13 cellular contexts compared by ENCODE assay signal in genomic region chr12:49295087-49296001, GRCh38. TPM values are rescaled to one million over a fixed set of nuclear protein-coding genes. Genes with fewer than 3 reads are reported as not detected.
A peak's percentile ranks its signal among the peaks of the same experiment; 100 is the strongest.
DNase-seq lines count a peak whose midpoint lies in the region; ATAC-seq and TF ChIP-seq lines count a peak whose summit lies in the region.
"Had no signal": no experiment of that assay in that cellular context is flagged by ENCODE, and none has a peak within 500 bp of the region (broad histone marks: within the 10 kb centered on the region; RNA-seq: fewer than 3 reads in every experiment).

PRPH (plus strand) TSS chr12:49295147; CDS start chr12:49295201, 54 bp downstream.

- H3K4me2 ChIP-seq in smooth muscle cell: peak within 1 kb of the TSS; percentile 50

- peak; percentile 66 for DNase-seq in activated CD4-positive, alpha-beta T cell treated with anti-CD3 and anti-CD28 coated beads, Interleukin-2, amount 10 ng/mL, durations not matched to agents 24 days and 14 days
- DNase-seq in activated CD4-positive, alpha-beta T cell treated with anti-CD3 and anti-CD28 coated beads, Interleukin-2, amount 50 U/mL, for 4 hours: no peak
- DNase-seq in WTC11 (ENCODE audit: low spot score) (peak; percentile 49), smooth muscle cell (lab: John Stamatoyannopoulos, UW; ENCODE audit: unreplicated experiment) (no peak)
- DNase-seq in stimulated activated CD4-positive, alpha-beta T cell treated with anti-CD3 and anti-CD28 coated beads, Interleukin-4, amount 100 ng/mL, for 4 hours: no peak
- DNase-seq: activated effector memory CD4-positive, alpha-beta T cell treated with Interleukin-2 at 50 U/mL for 16 hours; colonic mucosa; GDM1; naive thymus-derived CD8-positive, alpha-beta T cell had no signal

- H2AFZ ChIP-seq in smooth muscle cell (ENCODE audit: low read depth): no peak within 1 kb of the TSS

- no peaks in the 10 kb centered on the region for H3F3A ChIP-seq in smooth muscle cell (ENCODE audit: low read depth)

- CTCF ChIA-PET in WTC11 (lab: Charles Lee): interaction anchor here (0.6 to 11.7 kb wide), 37 partner anchors 9 to 572 kb away, joined by 3 to 264 read pairs (median 5); partner anchors contain the start of genes C1QL4, DNAJC22, PRPF40B and SPATS2

- no peaks in the 10 kb centered on the region for H3K36me3 ChIP-seq in iPS-18a (ENCODE audit: control insufficient read depth, low read depth, low read length)
- no peaks in the 10 kb centered on the region for H3K36me3 ChIP-seq in smooth muscle cell (ENCODE audit: low read depth)
- H3K36me3 ChIP-seq: colonic mucosa had no signal

- no peaks in the 10 kb centered on the region for H3K36me3 Mint-ChIP-seq in activated CD4-positive, alpha-beta T cell treated with anti-CD3 and anti-CD28 coated beads, Interleukin-2, amount 10 ng/mL, durations not matched to agents 24 days and 14 days (ENCODE audit: low read depth)
- H3K36me3 Mint-ChIP-seq in WTC11: no peaks in the 10 kb centered on the region

- intact Hi-C loops in activated CD4-positive, alpha-beta T cell treated with anti-CD3 and anti-CD28 coated beads, Interleukin-2, amount 10 ng/mL, durations not matched to agents 24 days and 14 days (cut with micrococcal nuclease): no loop called here

- no peaks in the 10 kb centered on the region for H3K9me3 Mint-ChIP-seq in activated CD4-positive, alpha-beta T cell treated with anti-CD3 and anti-CD28 coated beads, Interleukin-2, amount 10 ng/mL, durations not matched to agents 24 days and 14 days
- no peaks in the 10 kb centered on the region for H3K9me3 Mint-ChIP-seq in WTC11
- H3K9me3 Mint-ChIP-seq: naive thymus-derived CD8-positive, alpha-beta T cell had no signal

- H3K4me1 ChIP-seq in iPS-18a (ENCODE audit: control insufficient read depth, low read depth, low read length) (peaks cover 14% of the 10 kb centered on the region), smooth muscle cell (ENCODE audit: low read depth) (no peaks in the 10 kb centered on the region)

- no peaks in the 10 kb centered on the region for H3K79me2 ChIP-seq in smooth muscle cell (ENCODE audit: low read depth)

- TF ChIP-seq CTCF in WTC11 (IDR thresholded peaks at IDR 0.05) (no peak), smooth muscle cell (IDR thresholded peaks at IDR 0.05; ENCODE audit: borderline replicate concordance, insufficient read depth, poor library complexity, severe bottlenecking) (no peak)

- peak within 1 kb of the TSS; percentile 22 for H3K4me3 ChIP-seq in iPS-18a (ENCODE audit: low read length)
- H3K4me3 ChIP-seq in smooth muscle cell: peak within 1 kb of the TSS; percentile 9
- H3K4me3 ChIP-seq: colonic mucosa had no signal

- peaks cover 57% of the 10 kb centered on the region for H3K27me3 Mint-ChIP-seq in activated CD4-positive, alpha-beta T cell treated with anti-CD3 and anti-CD28 coated beads, Interleukin-2, amount 10 ng/mL, durations not matched to agents 24 days and 14 days
- peaks cover 93% of the 10 kb centered on the region for H3K27me3 Mint-ChIP-seq in WTC11 (ENCODE audit: low read depth)

- POLR2A ChIA-PET in WTC11 (lab: Charles Lee): interaction anchor here (0.5 to 1.2 kb wide), 4 partner anchors 28 to 47 kb away, joined by 3 read pairs; partner anchors contain the start of gene TROAP

- H3K27ac ChIP-seq in iPS-18a (ENCODE audit: low read length) (no peak within 1 kb of the TSS), smooth muscle cell (ENCODE audit: low read depth) (no peak within 1 kb of the TSS)
- H3K27ac ChIP-seq: colonic mucosa had no signal

- H3K27me3 ChIP-seq in iPS-18a (ENCODE audit: control insufficient read depth, insufficient read depth, low read length) (peaks cover 74% of the 10 kb centered on the region), smooth muscle cell (ENCODE audit: low read depth) (peaks cover 61% of the 10 kb centered on the region)

- no peak within 1 kb of the TSS for H3K27ac Mint-ChIP-seq in activated CD4-positive, alpha-beta T cell treated with anti-CD3 and anti-CD28 coated beads, Interleukin-2, amount 10 ng/mL, durations not matched to agents 24 days and 14 days
- H3K27ac Mint-ChIP-seq in WTC11: no peak within 1 kb of the TSS
- H3K27ac Mint-ChIP-seq: naive thymus-derived CD8-positive, alpha-beta T cell had no signal

- H3K4me3 Mint-ChIP-seq in activated CD4-positive, alpha-beta T cell treated with anti-CD3 and anti-CD28 coated beads, Interleukin-2, amount 10 ng/mL, durations not matched to agents 24 days and 14 days: no peak within 1 kb of the TSS
- H3K4me3 Mint-ChIP-seq in WTC11: peak within 1 kb of the TSS; percentile 67

- H3K4me1 Mint-ChIP-seq in activated CD4-positive, alpha-beta T cell treated with anti-CD3 and anti-CD28 coated beads, Interleukin-2, amount 10 ng/mL, durations not matched to agents 24 days and 14 days: peaks cover 19% of the 10 kb centered on the region
- H3K4me1 Mint-ChIP-seq in WTC11: peaks cover 30% of the 10 kb centered on the region

- H3K9me3 ChIP-seq in iPS-18a (ENCODE audit: control insufficient read depth, low read depth, low read length) (no peaks in the 10 kb centered on the region), smooth muscle cell (replicated peaks; ENCODE audit: low read depth) (no peaks in the 10 kb centered on the region)
- H3K9me3 ChIP-seq: colonic mucosa had no signal

- H3K9ac ChIP-seq in iPS-18a (ENCODE audit: low read length): no peak within 1 kb of the TSS
- no peak within 1 kb of the TSS for H3K9ac ChIP-seq in smooth muscle cell (ENCODE audit: low read depth)

- 12% methylated on average over 64 of the region's 82 CpGs for WGBS in smooth muscle cell (ENCODE audit: low lambda C conversion rate)

- H4K20me1 ChIP-seq in smooth muscle cell (ENCODE audit: low read depth): no peaks in the 10 kb centered on the region

- ATAC-seq in WTC11: peak; percentile 2; the same call in 1 of the 2 replicates
- no peak for ATAC-seq in HG02571 (IDR thresholded peaks at IDR 0.05; ENCODE audit: unreplicated experiment)
- no peak for ATAC-seq in GM18868 (IDR thresholded peaks at IDR 0.05; ENCODE audit: unreplicated experiment)
- ATAC-seq: Panc1 had no signal

TF ChIP-seq in WTC11, 78 proteins besides CTCF, POLR2A, EP300 and RAD21 (continues in another document):
- no peak for TF ChIP-seq ZNF671 (CRISPR knock-in tag; IDR thresholded peaks at IDR 0.05)
- 0 out of 2 replicates have a peak, but pooled peaks have one; percentile 15 for TF ChIP-seq NFE2L1 (CRISPR knock-in tag; IDR thresholded peaks at IDR 0.05)
- peak; percentile 85; the same call in 1 of the 2 replicates for TF ChIP-seq MAX (CRISPR knock-in tag; IDR thresholded peaks at IDR 0.05)
- TF ChIP-seq RELA (CRISPR knock-in tag; IDR thresholded peaks at IDR 0.05; ENCODE audit: borderline replicate concordance): no peak
- TF ChIP-seq JUN (CRISPR knock-in tag; IDR thresholded peaks at IDR 0.05): no peak
- no peak for TF ChIP-seq GTF2I (CRISPR knock-in tag; conservative IDR thresholded peaks at IDR 0.05)
- peak; percentile 61 for TF ChIP-seq ARID4B (CRISPR knock-in tag; IDR thresholded peaks at IDR 0.05; ENCODE audit: borderline replicate concordance)
- TF ChIP-seq MYBL2 (CRISPR knock-in tag; IDR thresholded peaks at IDR 0.05): 0 out of 2 replicates have a peak, but pooled peaks have one; percentile 24
- TF ChIP-seq NR1H2 (CRISPR knock-in tag; IDR thresholded peaks at IDR 0.05): no peak
- TF ChIP-seq FOXP1 (CRISPR knock-in tag; IDR thresholded peaks at IDR 0.05; ENCODE audit: borderline replicate concordance): peak; percentile 72; the same call in 1 of the 2 replicates

RNA-seq across cellular contexts. Expression of gene PRPH, which starts in this region (rescaled TPM):
- total RNA-seq in activated CD4-positive, alpha-beta T cell treated with anti-CD3 and anti-CD28 coated beads, Interleukin-2, amount 10 ng/mL, durations not matched to agents 24 days and 14 days: 0.23 TPM in 1 of 2 replicates, not detected in the other
- total RNA-seq in WTC11 (2021) (0.73 to 2.4 TPM (median 1.7 TPM) in 3 replicates), smooth muscle cell (not detected in 2 replicates)
- 0.43 TPM in 1 of 2 replicates, not detected in the other for polyA plus RNA-seq in smooth muscle cell
- total RNA-seq: naive thymus-derived CD8-positive, alpha-beta T cell had no signal
- polyA plus RNA-seq: naive thymus-derived CD8-positive, alpha-beta T cell had no signal

Comparison
In these comparisons a context has a peak if more than half of its experiments do, and no peak if none do; other contexts are left out.
1. Peak in DNase-seq in activated CD4-positive, alpha-beta T cell treated with anti-CD3 and anti-CD28 coated beads, Interleukin-2, amount 10 ng/mL, durations not matched to agents 24 days and 14 days; RNA of the gene not detected or under 1 TPM.